ENCODE assay signal across 8 cellular contexts in genomic region chr7:77537595-77538185, GRCh38. TPM values are rescaled to one million over a fixed set of nuclear protein-coding genes. Genes with fewer than 3 reads are reported as not detected.
DNase-seq lines count a peak whose midpoint lies in the region; ATAC-seq and TF ChIP-seq lines count a peak whose summit lies in the region.

No MANE protein-coding gene starts in this region.

- peaks cover 29% of the 10 kb centered on the region for H3K4me1 Mint-ChIP-seq in endothelial cell (ENCODE audit: unreplicated experiment)
- H3K4me1 Mint-ChIP-seq in stimulated activated naive CD8-positive, alpha-beta T cell treated with anti-CD3 and anti-CD28 coated beads, Interleukin-15, Interleukin-2, amounts not matched to agents 100 ng/mL and 50 ng/mL, for 24 hours (ENCODE audit: low read depth): peaks cover 32% of the 10 kb centered on the region

- H3K36me3 Mint-ChIP-seq in endothelial cell (ENCODE audit: low read depth, unreplicated experiment): peaks cover 11% of the 10 kb centered on the region
- no peaks in the 10 kb centered on the region for H3K36me3 Mint-ChIP-seq in stimulated activated naive CD8-positive, alpha-beta T cell treated with anti-CD3 and anti-CD28 coated beads, Interleukin-15, Interleukin-2, amounts not matched to agents 100 ng/mL and 50 ng/mL, for 24 hours (ENCODE audit: low read depth)

- no peak for TF ChIP-seq CTCF in endothelial cell (IDR thresholded peaks at IDR 0.05; ENCODE audit: unreplicated experiment)

- peak overlapping the region; percentile 71 for H3K4me3 ChIP-seq in mucosa of stomach (ENCODE audit: low read length)

- peak; percentile 32 for DNase-seq in GDM1 (lab: John Stamatoyannopoulos, UW)
- DNase-seq in NCI-H2227 (lab: John Stamatoyannopoulos, UW; ENCODE audit: unreplicated experiment): peak; percentile 78
- peak; percentile 80 for DNase-seq in activated CD8-positive, alpha-beta memory T cell treated with anti-CD3 and anti-CD28 coated beads, Interleukin-2, amount 50 U/mL, for 48 hours
- peak; percentile 55 for DNase-seq in endothelial cell (ENCODE audit: low spot score)
- no peak for DNase-seq in epidermal melanocyte (ENCODE audit: insufficient read length, low spot score)

- H3K4me3 Mint-ChIP-seq in endothelial cell (ENCODE audit: unreplicated experiment): peak overlapping the region; percentile 98
- peak overlapping the region; percentile 88 for H3K4me3 Mint-ChIP-seq in stimulated activated naive CD8-positive, alpha-beta T cell treated with anti-CD3 and anti-CD28 coated beads, Interleukin-15, Interleukin-2, amounts not matched to agents 100 ng/mL and 50 ng/mL, for 24 hours

- peak overlapping the region; percentile 92 for H3K9ac ChIP-seq in mucosa of stomach (ENCODE audit: low read length)

- H3K9me3 ChIP-seq in mucosa of stomach (ENCODE audit: control insufficient read depth, low read length): no peaks in the 10 kb centered on the region

- peak overlapping the region; percentile 98 for H3K27ac Mint-ChIP-seq in endothelial cell (ENCODE audit: unreplicated experiment)
- peak overlapping the region; percentile 26 for H3K27ac Mint-ChIP-seq in stimulated activated naive CD8-positive, alpha-beta T cell treated with anti-CD3 and anti-CD28 coated beads, Interleukin-15, Interleukin-2, amounts not matched to agents 100 ng/mL and 50 ng/mL, for 24 hours

- H3K36me3 ChIP-seq in mucosa of stomach (ENCODE audit: control insufficient read depth, insufficient read depth, low read length): no peaks in the 10 kb centered on the region

- peaks cover 10% of the 10 kb centered on the region for H3K4me1 ChIP-seq in mucosa of stomach (ENCODE audit: control insufficient read depth, insufficient read depth, low read length)

- H3K27me3 ChIP-seq in mucosa of stomach (ENCODE audit: control insufficient read depth, insufficient read depth, low read length): no peaks in the 10 kb centered on the region

- H3K9me3 Mint-ChIP-seq in endothelial cell (ENCODE audit: unreplicated experiment): no peaks in the 10 kb centered on the region
- no peaks in the 10 kb centered on the region for H3K9me3 Mint-ChIP-seq in stimulated activated naive CD8-positive, alpha-beta T cell treated with anti-CD3 and anti-CD28 coated beads, Interleukin-15, Interleukin-2, amounts not matched to agents 100 ng/mL and 50 ng/mL, for 24 hours

- ATAC-seq in HG02642 (IDR thresholded peaks at IDR 0.05; ENCODE audit: poor library complexity, unreplicated experiment): peak; percentile 25

- peaks cover 15% of the 10 kb centered on the region for H3K27me3 Mint-ChIP-seq in endothelial cell (ENCODE audit: unreplicated experiment)
- H3K27me3 Mint-ChIP-seq in stimulated activated naive CD8-positive, alpha-beta T cell treated with anti-CD3 and anti-CD28 coated beads, Interleukin-15, Interleukin-2, amounts not matched to agents 100 ng/mL and 50 ng/mL, for 24 hours: no peaks in the 10 kb centered on the region

RNA-seq across cellular contexts. Expression of gene PTPN12, which starts 0.6 kb away (rescaled TPM):
- 186 TPM for total RNA-seq in endothelial cell (ENCODE audit: unreplicated experiment)
